ENCODE assay signal across 1 cellular context in the genomic region with DNA sequence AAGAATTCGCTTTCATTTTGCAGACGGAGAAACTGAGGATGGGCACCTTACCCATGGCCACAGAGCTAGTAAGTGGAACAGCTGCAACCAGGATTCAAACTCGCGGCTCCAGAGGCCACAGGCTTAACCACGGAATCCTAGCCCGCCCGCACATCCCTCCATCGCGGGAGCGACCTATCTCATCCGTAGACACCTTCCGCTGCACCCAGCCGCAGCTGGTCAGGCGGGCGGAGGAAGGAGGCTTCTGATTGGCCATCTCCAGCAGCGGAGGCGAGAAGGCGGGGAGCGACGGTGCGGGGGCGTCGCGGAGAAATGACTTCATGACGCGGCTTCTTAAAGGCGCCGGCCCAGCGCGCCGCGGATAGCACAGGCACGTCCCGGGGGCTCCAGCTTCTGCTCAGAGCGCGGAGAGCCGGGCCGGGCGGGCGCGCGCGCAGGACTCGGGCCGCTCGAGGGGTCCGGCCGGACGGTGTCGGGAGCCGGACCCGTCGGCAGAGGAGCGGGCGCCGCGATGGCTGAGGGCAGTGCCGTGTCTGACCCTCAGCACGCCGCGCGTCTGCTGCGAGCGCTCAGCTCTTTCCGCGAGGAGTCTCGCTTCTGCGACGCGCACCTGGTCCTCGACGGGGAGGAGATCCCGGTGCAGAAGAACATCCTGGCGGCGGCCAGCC.
TF ChIP-seq lines count a peak whose summit lies in the region.

A gene with protein sequence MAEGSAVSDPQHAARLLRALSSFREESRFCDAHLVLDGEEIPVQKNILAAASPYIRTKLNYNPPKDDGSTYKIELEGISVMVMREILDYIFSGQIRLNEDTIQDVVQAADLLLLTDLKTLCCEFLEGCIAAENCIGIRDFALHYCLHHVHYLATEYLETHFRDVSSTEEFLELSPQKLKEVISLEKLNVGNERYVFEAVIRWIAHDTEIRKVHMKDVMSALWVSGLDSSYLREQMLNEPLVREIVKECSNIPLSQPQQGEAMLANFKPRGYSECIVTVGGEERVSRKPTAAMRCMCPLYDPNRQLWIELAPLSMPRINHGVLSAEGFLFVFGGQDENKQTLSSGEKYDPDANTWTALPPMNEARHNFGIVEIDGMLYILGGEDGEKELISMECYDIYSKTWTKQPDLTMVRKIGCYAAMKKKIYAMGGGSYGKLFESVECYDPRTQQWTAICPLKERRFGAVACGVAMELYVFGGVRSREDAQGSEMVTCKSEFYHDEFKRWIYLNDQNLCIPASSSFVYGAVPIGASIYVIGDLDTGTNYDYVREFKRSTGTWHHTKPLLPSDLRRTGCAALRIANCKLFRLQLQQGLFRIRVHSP (plus strand): TSS at position 360 of the 668 bp plus-strand sequence. CDS start 152 bp downstream, at position 512.

TF ChIP-seq in WTC11, 78 proteins besides CTCF, POLR2A, EP300 and RAD21 (continued from another document):
- TF ChIP-seq FOXP4 (CRISPR knock-in tag; IDR thresholded peaks at IDR 0.05) (peak; percentile 75), HMGXB4 (CRISPR knock-in tag; IDR thresholded peaks at IDR 0.05) (peak; percentile 63; the same call in 1 of the 2 replicates), MYBL2 (CRISPR knock-in tag; IDR thresholded peaks at IDR 0.05) (peak; percentile 56; the same call in 1 of the 2 replicates), GTF2I (CRISPR knock-in tag; conservative IDR thresholded peaks at IDR 0.05) (no peak), CREM (CRISPR knock-in tag; IDR thresholded peaks at IDR 0.05) (peak; percentile 97), NR2C2 (CRISPR knock-in tag; IDR thresholded peaks at IDR 0.05) (no peak), HMGA2 (CRISPR knock-in tag; IDR thresholded peaks at IDR 0.05) (0 out of 2 replicates have a peak, but pooled peaks have one; percentile 10), PRRX2 (CRISPR knock-in tag; IDR thresholded peaks at IDR 0.05) (no peak), CBFB (CRISPR knock-in tag; IDR thresholded peaks at IDR 0.05; ENCODE audit: low read depth) (peak; percentile 85; the same call in 1 of the 2 replicates), EMX1 (CRISPR knock-in tag; IDR thresholded peaks at IDR 0.05) (no peak), IRF2 (CRISPR knock-in tag; IDR thresholded peaks at IDR 0.05; ENCODE audit: borderline replicate concordance, low read depth) (no peak), ZNF219 (CRISPR knock-in tag; IDR thresholded peaks at IDR 0.05; ENCODE audit: borderline replicate concordance) (0 out of 2 replicates have a peak, but pooled peaks have one; percentile 65), ZNF263 (CRISPR knock-in tag; IDR thresholded peaks at IDR 0.05; ENCODE audit: low read depth) (no peak), SMAD4 (CRISPR knock-in tag; IDR thresholded peaks at IDR 0.05) (peak; percentile 53; the same call in 1 of the 2 replicates), PREB (CRISPR knock-in tag; IDR thresholded peaks at IDR 0.05; ENCODE audit: borderline replicate concordance) (no peak; the same call in 1 of the 2 replicates), NFYB (CRISPR knock-in tag; conservative IDR thresholded peaks at IDR 0.05; ENCODE audit: low read depth) (peak; percentile 65), PRDM15 (CRISPR knock-in tag; IDR thresholded peaks at IDR 0.05) (no peak), GRHL2 (CRISPR knock-in tag; IDR thresholded peaks at IDR 0.05; ENCODE audit: insufficient replicate concordance, severe bottlenecking) (no peak), USF1 (CRISPR knock-in tag; IDR thresholded peaks at IDR 0.05) (peak; percentile 85)
- TF ChIP-seq, protein P1, sequence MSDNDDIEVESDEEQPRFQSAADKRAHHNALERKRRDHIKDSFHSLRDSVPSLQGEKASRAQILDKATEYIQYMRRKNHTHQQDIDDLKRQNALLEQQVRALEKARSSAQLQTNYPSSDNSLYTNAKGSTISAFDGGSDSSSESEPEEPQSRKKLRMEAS (CRISPR knock-in tag; IDR thresholded peaks at IDR 0.05), result peak; percentile 73
- TF ChIP-seq, protein P2, sequence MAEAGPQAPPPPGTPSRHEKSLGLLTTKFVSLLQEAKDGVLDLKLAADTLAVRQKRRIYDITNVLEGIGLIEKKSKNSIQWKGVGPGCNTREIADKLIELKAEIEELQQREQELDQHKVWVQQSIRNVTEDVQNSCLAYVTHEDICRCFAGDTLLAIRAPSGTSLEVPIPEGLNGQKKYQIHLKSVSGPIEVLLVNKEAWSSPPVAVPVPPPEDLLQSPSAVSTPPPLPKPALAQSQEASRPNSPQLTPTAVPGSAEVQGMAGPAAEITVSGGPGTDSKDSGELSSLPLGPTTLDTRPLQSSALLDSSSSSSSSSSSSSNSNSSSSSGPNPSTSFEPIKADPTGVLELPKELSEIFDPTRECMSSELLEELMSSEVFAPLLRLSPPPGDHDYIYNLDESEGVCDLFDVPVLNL (CRISPR knock-in tag; IDR thresholded peaks at IDR 0.05; ENCODE audit: borderline replicate concordance, low read depth), result 0 out of 2 replicates have a peak, but pooled peaks have one; percentile 70
- TF ChIP-seq, protein P3, sequence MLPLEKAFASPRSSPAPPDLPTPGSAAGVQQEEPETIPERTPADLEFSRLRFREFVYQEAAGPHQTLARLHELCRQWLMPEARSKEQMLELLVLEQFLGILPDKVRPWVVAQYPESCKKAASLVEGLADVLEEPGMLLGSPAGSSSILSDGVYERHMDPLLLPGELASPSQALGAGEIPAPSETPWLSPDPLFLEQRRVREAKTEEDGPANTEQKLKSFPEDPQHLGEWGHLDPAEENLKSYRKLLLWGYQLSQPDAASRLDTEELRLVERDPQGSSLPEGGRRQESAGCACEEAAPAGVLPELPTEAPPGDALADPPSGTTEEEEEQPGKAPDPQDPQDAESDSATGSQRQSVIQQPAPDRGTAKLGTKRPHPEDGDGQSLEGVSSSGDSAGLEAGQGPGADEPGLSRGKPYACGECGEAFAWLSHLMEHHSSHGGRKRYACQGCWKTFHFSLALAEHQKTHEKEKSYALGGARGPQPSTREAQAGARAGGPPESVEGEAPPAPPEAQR (CRISPR knock-in tag; IDR thresholded peaks at IDR 0.05), result no peak
- TF ChIP-seq, protein P4, sequence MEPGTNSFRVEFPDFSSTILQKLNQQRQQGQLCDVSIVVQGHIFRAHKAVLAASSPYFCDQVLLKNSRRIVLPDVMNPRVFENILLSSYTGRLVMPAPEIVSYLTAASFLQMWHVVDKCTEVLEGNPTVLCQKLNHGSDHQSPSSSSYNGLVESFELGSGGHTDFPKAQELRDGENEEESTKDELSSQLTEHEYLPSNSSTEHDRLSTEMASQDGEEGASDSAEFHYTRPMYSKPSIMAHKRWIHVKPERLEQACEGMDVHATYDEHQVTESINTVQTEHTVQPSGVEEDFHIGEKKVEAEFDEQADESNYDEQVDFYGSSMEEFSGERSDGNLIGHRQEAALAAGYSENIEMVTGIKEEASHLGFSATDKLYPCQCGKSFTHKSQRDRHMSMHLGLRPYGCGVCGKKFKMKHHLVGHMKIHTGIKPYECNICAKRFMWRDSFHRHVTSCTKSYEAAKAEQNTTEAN (CRISPR knock-in tag; IDR thresholded peaks at IDR 0.05), result peak; percentile 55; the same call in 1 of the 2 replicates
- TF ChIP-seq, protein P5, sequence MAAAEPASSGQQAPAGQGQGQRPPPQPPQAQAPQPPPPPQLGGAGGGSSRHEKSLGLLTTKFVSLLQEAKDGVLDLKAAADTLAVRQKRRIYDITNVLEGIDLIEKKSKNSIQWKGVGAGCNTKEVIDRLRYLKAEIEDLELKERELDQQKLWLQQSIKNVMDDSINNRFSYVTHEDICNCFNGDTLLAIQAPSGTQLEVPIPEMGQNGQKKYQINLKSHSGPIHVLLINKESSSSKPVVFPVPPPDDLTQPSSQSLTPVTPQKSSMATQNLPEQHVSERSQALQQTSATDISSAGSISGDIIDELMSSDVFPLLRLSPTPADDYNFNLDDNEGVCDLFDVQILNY (CRISPR knock-in tag; IDR thresholded peaks at IDR 0.05), result peak; percentile 89
TF ChIP-seq in WTC11: peak in this region for 29.
